ENCODE assay signal across 7 cellular contexts in genomic region chr2:3518496-3519254, GRCh38. TPM values are rescaled to one million over a fixed set of nuclear protein-coding genes. Genes with fewer than 3 reads are reported as not detected.
DNase-seq lines count a peak whose midpoint lies in the region; ATAC-seq, FAIRE-seq and TF ChIP-seq lines count a peak whose summit lies in the region.

No MANE protein-coding gene starts in this region.

- H3K36me3 ChIP-seq in astrocyte (ENCODE audit: insufficient read depth, low read length) (peaks cover under 1% of the 10 kb centered on the region), hepatocyte (replicated peaks; ENCODE audit: insufficient read depth, low read depth) (no peaks in the 10 kb centered on the region)

- DNase-seq in NCI-H187 treated with DMSO at 0.1 percent for 48 hours (lab: John Stamatoyannopoulos, UW): peak; percentile 92
- DNase-seq in T-helper 2 cell treated with Interferon-gamma antibody and Interleukin-4, amounts not matched to agents 5 μg/mL and 100 μg/mL, for 36 hours (ENCODE audit: low spot score): peak; percentile 98
- peak; percentile 77 for DNase-seq in astrocyte (ENCODE audit: low read depth)
- DNase-seq in hepatocyte (ENCODE audit: low spot score): peak; percentile 99
- peak; percentile 90 for DNase-seq in renal cortical epithelial cell (ENCODE audit: low read depth)

- peak overlapping the region; percentile 90 for H3K4me3 Mint-ChIP-seq in T-helper 2 cell treated with Interferon-gamma antibody and Interleukin-4, amounts not matched to agents 5 μg/mL and 100 μg/mL, for 36 hours
- peak overlapping the region; percentile 91 for H3K4me3 Mint-ChIP-seq in astrocyte (ENCODE audit: unreplicated experiment)

- peak overlapping the region; percentile 84 for H3K27ac Mint-ChIP-seq in T-helper 2 cell treated with Interferon-gamma antibody and Interleukin-4, amounts not matched to agents 5 μg/mL and 100 μg/mL, for 36 hours
- no peak overlapping the region for H3K27ac Mint-ChIP-seq in astrocyte (ENCODE audit: unreplicated experiment)

- H4K20me1 ChIP-seq in astrocyte (ENCODE audit: insufficient read depth, low read length) (no peaks in the 10 kb centered on the region), hepatocyte (ENCODE audit: insufficient read depth, poor library complexity, severe bottlenecking) (no peaks in the 10 kb centered on the region)

- 2% methylated on average over 57 of the region's 67 CpGs for WGBS in hepatocyte (ENCODE audit: low lambda C conversion rate, missing lambda C conversion rate)

- H3K27me3 ChIP-seq in astrocyte (ENCODE audit: insufficient read depth, low read length) (no peaks in the 10 kb centered on the region), hepatocyte (no peaks in the 10 kb centered on the region)

- H3K27me3 Mint-ChIP-seq in T-helper 2 cell treated with Interferon-gamma antibody and Interleukin-4, amounts not matched to agents 5 μg/mL and 100 μg/mL, for 36 hours (ENCODE audit: low read depth): no peaks in the 10 kb centered on the region
- no peaks in the 10 kb centered on the region for H3K27me3 Mint-ChIP-seq in astrocyte (ENCODE audit: low read depth, unreplicated experiment)

- H3K4me2 ChIP-seq in astrocyte (ENCODE audit: low read length) (peak overlapping the region; percentile 91), hepatocyte (peak overlapping the region; percentile 89)

- FAIRE-seq in astrocyte (lab: Jason Lieb, UNC): no peak

- H3K79me2 ChIP-seq in astrocyte (ENCODE audit: insufficient read depth, low read length) (peaks cover 19% of the 10 kb centered on the region), hepatocyte (peaks cover 40% of the 10 kb centered on the region)

- peak; percentile 97 for TF ChIP-seq POLR2A in GM18505 (IDR thresholded peaks at IDR 0.05; ENCODE audit: borderline replicate concordance, extremely low read depth, insufficient read depth, insufficient read length)

- peaks cover 10% of the 10 kb centered on the region for H3K4me1 ChIP-seq in astrocyte (ENCODE audit: insufficient read depth, low read length)
- H3K4me1 ChIP-seq in hepatocyte (ENCODE audit: insufficient read depth): peaks cover 19% of the 10 kb centered on the region

- peak overlapping the region; percentile 85 for H3K4me3 ChIP-seq in astrocyte (ENCODE audit: insufficient read depth, low read depth, low read length)
- peak overlapping the region; percentile 71 for H3K4me3 ChIP-seq in hepatocyte

- H3K27ac ChIP-seq in astrocyte (ENCODE audit: low read depth, low read length) (peak overlapping the region; percentile 89), hepatocyte (peak overlapping the region; percentile 92)

- peaks cover 7% of the 10 kb centered on the region for H3K9me3 Mint-ChIP-seq in T-helper 2 cell treated with Interferon-gamma antibody and Interleukin-4, amounts not matched to agents 5 μg/mL and 100 μg/mL, for 36 hours
- H3K9me3 Mint-ChIP-seq in astrocyte (ENCODE audit: unreplicated experiment): peaks cover 7% of the 10 kb centered on the region

- H3K9me2 ChIP-seq in hepatocyte (replicated peaks; ENCODE audit: insufficient read depth): no peaks in the 10 kb centered on the region

- H3K4me1 Mint-ChIP-seq in T-helper 2 cell treated with Interferon-gamma antibody and Interleukin-4, amounts not matched to agents 5 μg/mL and 100 μg/mL, for 36 hours (ENCODE audit: low read depth): peaks cover 26% of the 10 kb centered on the region
- H3K4me1 Mint-ChIP-seq in astrocyte (ENCODE audit: low read depth, unreplicated experiment): peaks cover 15% of the 10 kb centered on the region

- no peaks in the 10 kb centered on the region for H3K9me3 ChIP-seq in astrocyte (ENCODE audit: insufficient read depth, low read depth, low read length)
- no peaks in the 10 kb centered on the region for H3K9me3 ChIP-seq in hepatocyte (ENCODE audit: low read depth)

- H3K36me3 Mint-ChIP-seq in T-helper 2 cell treated with Interferon-gamma antibody and Interleukin-4, amounts not matched to agents 5 μg/mL and 100 μg/mL, for 36 hours (ENCODE audit: low read depth): peaks cover 24% of the 10 kb centered on the region
- peaks cover 8% of the 10 kb centered on the region for H3K36me3 Mint-ChIP-seq in astrocyte (ENCODE audit: low read depth, unreplicated experiment)

- H2AFZ ChIP-seq in astrocyte (ENCODE audit: low read depth, low read length) (peak overlapping the region; percentile 86), hepatocyte (peak overlapping the region; percentile 51)

- ATAC-seq in GM18505 (IDR thresholded peaks at IDR 0.05; ENCODE audit: unreplicated experiment): peak; percentile 84
- peak; percentile 93 for ATAC-seq in HG02970 (IDR thresholded peaks at IDR 0.05; ENCODE audit: low FRiP score, unreplicated experiment)

- peak overlapping the region; percentile 91 for H3K9ac ChIP-seq in astrocyte (ENCODE audit: low read length)

- TF ChIP-seq CTCF in astrocyte (IDR thresholded peaks at IDR 0.05; ENCODE audit: insufficient read depth, low read depth, low read length): no peak
- no peak for TF ChIP-seq CTCF in hepatocyte (IDR thresholded peaks at IDR 0.05; ENCODE audit: poor library complexity)

RNA-seq across cellular contexts. Expression of gene ADI1, which starts 0.7 kb away (rescaled TPM):
- total RNA-seq in astrocyte: 29.4 and 41.6 TPM in 2 replicates
- total RNA-seq in hepatocyte: 97.7 and 106 TPM in 2 replicates
- 154 and 204 TPM in 2 replicates for polyA plus RNA-seq in hepatocyte
- total RNA-seq in renal cortical epithelial cell: 32.5 and 35.3 TPM in 2 replicates

RNA-seq across cellular contexts. Expression of gene RNASEH1, which starts 39.5 kb away (rescaled TPM):
- 32.6 and 35.5 TPM in 2 replicates for total RNA-seq in astrocyte
- 15.3 and 16.6 TPM in 2 replicates for total RNA-seq in hepatocyte
- 25.6 and 26.9 TPM in 2 replicates for polyA plus RNA-seq in hepatocyte
- 27.1 and 47.1 TPM in 2 replicates for total RNA-seq in renal cortical epithelial cell

RNA-seq across cellular contexts. Expression of gene RPS7, which starts 56.4 kb away (rescaled TPM):
- total RNA-seq in astrocyte: 998 and 1,163 TPM in 2 replicates
- total RNA-seq in hepatocyte: 3,340 and 3,712 TPM in 2 replicates
- 400 and 446 TPM in 2 replicates for polyA plus RNA-seq in hepatocyte
- total RNA-seq in renal cortical epithelial cell: 725 and 2,271 TPM in 2 replicates

Comparison
In these comparisons a context has a peak if more than half of its experiments do, and no peak if none do; other contexts are left out.
1. Peak in every context shown above with its lines: DNase-seq, ATAC-seq, H3K4me3 ChIP-seq and H3K27ac ChIP-seq.